In genomic region chr2:12716250-12717190, GRCh38 we compare ENCODE assay signal across 8 cellular contexts. TPM values are rescaled to one million over a fixed set of nuclear protein-coding genes. Genes with fewer than 3 reads are reported as not detected.
A peak's percentile ranks its signal among the peaks of the same experiment; 100 is the strongest.
DNase-seq lines count a peak whose midpoint lies in the region; ATAC-seq and TF ChIP-seq lines count a peak whose summit lies in the region.

TRIB2 (plus strand) TSS chr2:12716936; CDS start chr2:12718308, 1,372 bp downstream.

- DNase-seq in CD4-positive, alpha-beta T cell: peak; percentile 85 to 93 (median 92)
- DNase-seq in OCI-M1 (lab: John Stamatoyannopoulos, UW) (peak; percentile 89), activated T-cell treated with anti-CD3 and anti-CD28 coated beads for 4 hours (peak; percentile 88), epithelial cell of esophagus (ENCODE audit: low read depth) (peak; percentile 82)
- DNase-seq in stimulated activated CD8-positive, alpha-beta memory T cell treated with anti-CD3 and anti-CD28 coated beads, Interleukin-2, amount 100 ng/mL, for 48 hours (ENCODE audit: low read depth in 2 of 2): peak; percentile 81 to 83

- CTCF ChIA-PET in CD4-positive, alpha-beta T cell (lab: Charles Lee): interaction anchor here (0.6 to 3.2 kb wide), 27 partner anchors 7 to 1584 kb away, joined by 3 to 26 read pairs (median 4); no protein-coding TSS in a partner anchor

- no peaks in the 10 kb centered on the region for H3K9me3 Mint-ChIP-seq in CD4-positive, alpha-beta T cell

- peak within 1 kb of the TSS; percentile 88 for H3K27ac ChIP-seq in CD4-positive, alpha-beta T cell (ENCODE audit: low read depth, low read length)
- peak within 1 kb of the TSS; percentile 85; the same call in 1 of the 2 replicates for H3K27ac ChIP-seq in HUES6 (ENCODE audit: low read depth, low read length)

- intact Hi-C loops in CD4-positive, alpha-beta T cell (cut with DNase I, micrococcal nuclease): loop anchor here (1.0 to 10.0 kb wide), 10 partner anchors 141 to 888 kb away; no protein-coding TSS in a partner anchor

- peaks cover 33% of the 10 kb centered on the region for H3K4me1 ChIP-seq in HUES6 (ENCODE audit: control insufficient read depth, insufficient read depth, low read length)
- H3K4me1 ChIP-seq in mononuclear cell (ENCODE audit: insufficient read depth, low read length): peaks cover 48% of the 10 kb centered on the region

- no peaks in the 10 kb centered on the region for H3K36me3 ChIP-seq in HUES6 (ENCODE audit: control insufficient read depth, insufficient read depth, low read length)

- no peaks in the 10 kb centered on the region for H3K27me3 Mint-ChIP-seq in CD4-positive, alpha-beta T cell

- no peaks in the 10 kb centered on the region for H3K9me3 ChIP-seq in CD4-positive, alpha-beta T cell (ENCODE audit: control insufficient read depth, low read length)
- H3K9me3 ChIP-seq in HUES6 (ENCODE audit: control insufficient read depth, insufficient read depth, low read depth, low read length): no peaks in the 10 kb centered on the region
- no peaks in the 10 kb centered on the region for H3K9me3 ChIP-seq in mononuclear cell (ENCODE audit: low read depth, low read length)

- POLR2A ChIA-PET in CD4-positive, alpha-beta T cell (lab: Charles Lee): interaction anchor here (0.6 to 4.2 kb wide), 64 partner anchors 7 to 1562 kb away, joined by 3 to 73 read pairs (median 4); partner anchors contain the start of gene SLC66A3

- H3K27me3 ChIP-seq in CD4-positive, alpha-beta T cell (ENCODE audit: control insufficient read depth, insufficient read depth, low read length): no peaks in the 10 kb centered on the region
- no peaks in the 10 kb centered on the region; the same call in 1 of the 2 replicates for H3K27me3 ChIP-seq in HUES6 (ENCODE audit: control insufficient read depth, insufficient read depth, low read length)
- peaks cover 20% of the 10 kb centered on the region for H3K27me3 ChIP-seq in mononuclear cell (ENCODE audit: insufficient read depth, low read length)

- peak within 1 kb of the TSS; percentile 96 for H3K9ac ChIP-seq in HUES6 (ENCODE audit: low read length)

- H3K4me1 Mint-ChIP-seq in CD4-positive, alpha-beta T cell (ENCODE audit: low read depth): peaks cover 49% of the 10 kb centered on the region

- H3K4me3 Mint-ChIP-seq in CD4-positive, alpha-beta T cell: peak within 1 kb of the TSS; percentile 100

- peaks cover 38% of the 10 kb centered on the region for H3K36me3 Mint-ChIP-seq in CD4-positive, alpha-beta T cell (ENCODE audit: low read depth)

- H3K4me3 ChIP-seq in HUES6 (ENCODE audit: low read depth, low read length) (peak within 1 kb of the TSS; percentile 84), epithelial cell of esophagus (ENCODE audit: low read length) (peak within 1 kb of the TSS; percentile 73), mononuclear cell (ENCODE audit: low read length) (peak within 1 kb of the TSS; percentile 81)

- peak within 1 kb of the TSS; percentile 93 for H3K27ac Mint-ChIP-seq in CD4-positive, alpha-beta T cell

- peak; percentile 45 for TF ChIP-seq CTCF in CD4-positive, alpha-beta T cell (IDR thresholded peaks at IDR 0.05)
- no peak for TF ChIP-seq CTCF in epithelial cell of esophagus (IDR thresholded peaks at IDR 0.05; ENCODE audit: insufficient read depth, low read depth, low read length, missing control alignments)

- peak; percentile 75 for ATAC-seq in CD4-positive, alpha-beta T cell (ENCODE audit: poor library complexity)
- peak; percentile 63 for ATAC-seq in GM21360 (IDR thresholded peaks at IDR 0.05; ENCODE audit: unreplicated experiment)

RNA-seq across cellular contexts. Expression of gene TRIB2, which starts in this region (rescaled TPM):
- total RNA-seq in CD4-positive, alpha-beta T cell: 100 to 1,000 TPM in 1 of 2 experiments, 10 to 100 TPM in 1; 91.3 to 102 TPM
- 74.6 TPM for total RNA-seq in mononuclear cell

Comparison
In these comparisons a context has a peak if more than half of its experiments do, and no peak if none do; other contexts are left out.
1. Peak in every context shown above with its lines: DNase-seq, ATAC-seq, H3K4me3 ChIP-seq and H3K27ac ChIP-seq.